ENCODE assay signal across 2 cellular contexts in the genomic region with DNA sequence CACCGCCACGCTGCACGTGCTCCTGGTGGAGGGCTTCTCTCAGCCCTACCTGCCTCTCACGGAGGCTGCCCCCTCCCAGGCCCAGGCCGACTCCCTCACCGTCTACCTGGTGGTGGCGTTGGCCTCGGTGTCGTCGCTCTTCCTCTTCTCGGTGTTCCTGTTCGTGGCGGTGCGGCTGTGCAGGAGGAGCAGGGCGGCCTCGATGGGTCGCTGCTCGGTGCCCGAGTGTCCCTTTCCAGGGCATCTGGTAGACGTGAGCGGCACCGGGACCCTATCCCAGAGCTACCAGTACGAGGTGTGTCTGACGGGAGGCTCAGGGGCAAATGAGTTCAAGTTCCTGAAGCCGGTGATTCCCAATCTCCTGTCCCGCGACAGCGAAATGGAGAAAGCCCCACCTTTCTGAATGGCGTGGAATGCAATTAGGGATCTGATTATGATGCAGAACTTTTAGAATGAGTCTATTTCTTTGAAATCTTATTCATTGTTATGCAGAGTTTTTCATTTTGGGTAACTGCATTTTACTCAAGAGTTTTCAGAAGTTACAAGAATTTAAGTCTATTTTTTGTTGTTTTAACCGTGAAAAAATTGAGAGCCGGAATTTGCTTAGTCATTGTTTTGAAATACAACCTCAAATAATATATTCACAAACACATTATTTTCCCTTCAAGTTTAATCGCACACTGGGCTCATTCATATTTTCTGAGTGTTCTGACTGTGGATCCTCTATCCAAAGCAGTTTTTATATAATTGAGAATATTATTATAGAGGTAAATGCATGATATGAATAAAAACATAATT.
TF ChIP-seq lines count a peak whose summit lies in the region.

No MANE protein-coding gene starts in this region.

TF ChIP-seq in IMR-90, 13 proteins besides CTCF, POLR2A, EP300 and RAD21:
- TF ChIP-seq MXI1 (IDR thresholded peaks at IDR 0.05; ENCODE audit: borderline replicate concordance, low read depth, low read length) = no peak
- TF ChIP-seq CEBPB (IDR thresholded peaks at IDR 0.05; ENCODE audit: low read depth, low read length) = no peak
- peak; percentile 80 for TF ChIP-seq NFE2L2 (IDR thresholded peaks at IDR 0.05; ENCODE audit: low read depth, low read length)

TF ChIP-seq in K562, 482 proteins besides CTCF, POLR2A, EP300 and RAD21:
- TF ChIP-seq NFE2 (IDR thresholded peaks at IDR 0.05; ENCODE audit: low read depth) (peak; percentile 33; the same call in 1 of the 2 replicates), MAFK (IDR thresholded peaks at IDR 0.05; ENCODE audit: low read length) (peak; percentile 23; the same call in 1 of the 2 replicates), SAFB2 (IDR thresholded peaks at IDR 0.05; ENCODE audit: borderline replicate concordance, low read depth, low read length, severe bottlenecking) (no peak), SMARCE1 (IDR thresholded peaks at IDR 0.05) (no peak), MAFG (tag; conservative IDR thresholded peaks at IDR 0.05) (peak; percentile 62), HBP1 (CRISPR knock-in tag; IDR thresholded peaks at IDR 0.05) (no peak), MAFF (IDR thresholded peaks at IDR 0.05; ENCODE audit: low read length) (peak; percentile 49; the same call in 1 of the 2 replicates)
